25 cellular contexts compared by ENCODE assay signal in the genomic region with DNA sequence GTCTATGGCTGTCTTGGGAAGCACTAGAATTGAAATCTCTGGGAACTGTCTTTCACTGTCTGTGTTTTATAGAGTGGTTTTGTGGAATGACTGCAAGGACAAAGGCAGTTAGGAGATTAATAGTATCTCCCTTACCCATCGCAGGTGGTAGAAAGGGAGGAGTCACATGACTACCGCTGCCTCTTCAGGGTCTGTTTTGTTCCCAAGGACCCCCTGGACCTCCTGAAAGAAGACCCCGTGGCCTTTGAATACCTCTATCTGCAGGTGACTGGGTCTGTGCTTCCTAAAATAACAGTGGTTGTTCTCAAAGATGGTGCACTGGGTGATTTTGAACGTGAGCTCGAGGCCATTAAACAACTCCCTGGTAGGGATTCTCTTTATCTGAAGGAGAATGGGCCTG.
"Had no signal": no experiment of that assay in that cellular context is flagged by ENCODE, and none has a peak within 500 bp of the region (broad histone marks: within the 10 kb centered on the region; RNA-seq: fewer than 3 reads in every experiment).

No MANE protein-coding gene starts in this region.

- H3K9me3 Mint-ChIP-seq: activated naive CD4-positive, alpha-beta T cell treated with anti-CD3 and anti-CD28 coated beads, Interleukin-2, amount 50 U/mL, for 24 hours; T-cell had no signal

- H3K27ac ChIP-seq: breast epithelium, KMS-11, PC-9, SK-N-MC, VCaP had no signal

- H3K36me3 Mint-ChIP-seq: activated naive CD4-positive, alpha-beta T cell treated with anti-CD3 and anti-CD28 coated beads, Interleukin-2, amount 50 U/mL, for 24 hours; IgD-negative memory B cell; T-cell had no signal

- H3K27ac Mint-ChIP-seq: activated CD8-positive, alpha-beta T cell treated with anti-CD3 and anti-CD28 coated beads, Interleukin-2, amount 10 ng/mL, durations not matched to agents 7 days and 5 days; activated naive CD4-positive, alpha-beta T cell treated with anti-CD3 and anti-CD28 coated beads, Interleukin-2, amount 50 U/mL, for 24 hours; IgD-negative memory B cell; T-cell had no signal

- H3K4me3 Mint-ChIP-seq: activated CD8-positive, alpha-beta T cell treated with anti-CD3 and anti-CD28 coated beads, Interleukin-2, amount 10 ng/mL, durations not matched to agents 7 days and 5 days; activated naive CD4-positive, alpha-beta T cell treated with anti-CD3 and anti-CD28 coated beads, Interleukin-2, amount 50 U/mL, for 24 hours; IgD-negative memory B cell; T-cell had no signal

- H3K36me3 ChIP-seq: breast epithelium had no signal

- H3K4me3 ChIP-seq: breast epithelium, PC-9, SK-N-MC had no signal

- H3K4me1 ChIP-seq: breast epithelium had no signal

- H3K9ac ChIP-seq: KMS-11 had no signal

- H3K4me1 Mint-ChIP-seq: activated naive CD4-positive, alpha-beta T cell treated with anti-CD3 and anti-CD28 coated beads, Interleukin-2, amount 50 U/mL, for 24 hours; IgD-negative memory B cell; T-cell had no signal

- H2AFZ ChIP-seq: PC-9 had no signal

- H3K9me3 ChIP-seq: breast epithelium had no signal

- DNase-seq: activated CD4-positive, alpha-beta T cell treated with anti-CD3 and anti-CD28 coated beads for 4 hours; activated CD8-positive, alpha-beta memory T cell treated with anti-CD3 and anti-CD28 coated beads, Interleukin-2, amount 50 U/mL, for 48 hours; activated CD8-positive, alpha-beta T cell treated with anti-CD3 and anti-CD28 coated beads, Interleukin-2, amount 10 ng/mL, durations not matched to agents 7 days and 5 days; activated effector memory CD4-positive, alpha-beta T cell treated with Interleukin-2 at 50 U/mL for 16 hours; activated naive CD4-positive, alpha-beta T cell; activated T-cell treated with anti-CD3 and anti-CD28 coated beads, Interleukin-2, amount 50 U/mL, for 1 hour; aorta; caudate nucleus; MV-4-11; NCI-H1092 treated with DMSO at 0.1 percent for 48 hours; NCI-H1417 treated with DMSO at 0.1 percent for 48 hours; NCI-H187; NCI-H2081 treated with DMSO at 0.1 percent for 48 hours; NCI-H2171 treated with DMSO at 0.1 percent for 48 hours; NCI-H226; NCI-H526; PC-9; T-cell had no signal

- ATAC-seq: activated CD4-positive, CD25-positive, alpha-beta regulatory T cell treated with anti-CD3 and anti-CD28 coated beads, Interleukin-2, amount 50 U/mL, for 24 hours; activated CD8-positive, alpha-beta T cell treated with anti-CD3 and anti-CD28 coated beads, Interleukin-2, amount 10 ng/mL, durations not matched to agents 7 days and 5 days; T-cell had no signal

- H3K4me2 ChIP-seq: KMS-11, PC-9 had no signal
